Comparison of ENCODE assay signal across 8 cellular contexts in the genomic region with DNA sequence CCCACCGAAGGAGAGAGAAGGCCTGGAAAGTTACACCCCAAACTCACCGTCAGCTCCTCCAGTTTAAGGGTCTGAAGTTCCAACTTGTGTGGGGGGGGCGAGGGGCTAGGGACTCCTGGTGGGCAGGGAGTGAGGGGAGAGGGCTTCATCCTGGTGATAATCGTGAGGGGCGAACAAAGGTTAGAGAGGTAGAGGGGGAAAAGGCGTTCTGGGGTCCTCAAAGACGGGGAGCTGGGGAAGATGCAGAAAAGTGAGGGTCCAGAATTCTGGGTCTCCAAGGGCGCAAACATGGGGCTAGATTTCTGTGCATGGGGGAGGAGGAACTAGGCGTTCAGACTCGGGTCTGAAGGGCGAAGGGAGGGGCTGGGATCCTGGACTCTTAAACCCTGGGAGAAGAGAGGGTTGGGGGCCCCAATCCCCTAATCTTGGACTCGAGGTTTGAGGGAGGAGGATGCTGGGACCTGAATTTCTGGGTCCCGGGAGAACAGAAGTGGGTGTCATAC. TPM values are rescaled to one million over a fixed set of nuclear protein-coding genes. Genes with fewer than 3 reads are reported as not detected.
A peak's percentile ranks its signal among the peaks of the same experiment; 100 is the strongest.
DNase-seq lines count a peak whose midpoint lies in the region; ATAC-seq and TF ChIP-seq lines count a peak whose summit lies in the region.

No MANE protein-coding gene starts in this region.

- ATAC-seq in GM23338 (no peak), GM21367 (IDR thresholded peaks at IDR 0.05; ENCODE audit: unreplicated experiment) (no peak)

- H3K4me1 ChIP-seq in GM23338 (ENCODE audit: insufficient read depth) (peaks cover 39% of the 10 kb centered on the region), hepatocyte (ENCODE audit: insufficient read depth) (peaks cover 27% of the 10 kb centered on the region)

- no peaks in the 10 kb centered on the region for H3K79me2 ChIP-seq in GM23338 (replicated peaks; ENCODE audit: insufficient read depth)
- H3K79me2 ChIP-seq in hepatocyte = peaks cover 16% of the 10 kb centered on the region

- peaks cover 7% of the 10 kb centered on the region; the same call in 2 of the 3 replicates for H3K36me3 Mint-ChIP-seq in GM23338 (ENCODE audit: low read depth)
- H3K36me3 Mint-ChIP-seq in activated CD4-positive, alpha-beta memory T cell treated with anti-CD3 and anti-CD28 coated beads, Interleukin-2, amount 10 ng/mL, durations not matched to agents 7 days and 5 days (ENCODE audit: low read depth) = peaks cover 2% of the 10 kb centered on the region

- H3K36me3 ChIP-seq in GM23338 (ENCODE audit: insufficient read depth) (no peaks in the 10 kb centered on the region), hepatocyte (replicated peaks; ENCODE audit: insufficient read depth, low read depth) (no peaks in the 10 kb centered on the region)

- H3K4me2 ChIP-seq in GM23338 (peak overlapping the region; percentile 90), hepatocyte (peak overlapping the region; percentile 85)

- H3K9me2 ChIP-seq in GM23338 (ENCODE audit: insufficient read depth) = no peaks in the 10 kb centered on the region
- H3K9me2 ChIP-seq in hepatocyte (replicated peaks; ENCODE audit: insufficient read depth) = no peaks in the 10 kb centered on the region

- H4K20me1 ChIP-seq in GM23338 (replicated peaks; ENCODE audit: insufficient read depth) = no peaks in the 10 kb centered on the region
- H4K20me1 ChIP-seq in hepatocyte (ENCODE audit: insufficient read depth, poor library complexity, severe bottlenecking) = no peaks in the 10 kb centered on the region

- no peaks in the 10 kb centered on the region for H3K9me3 ChIP-seq in hepatocyte (ENCODE audit: low read depth)

- H3K27ac Mint-ChIP-seq in GM23338 = peak overlapping the region; percentile 40; the same call in 1 of the 2 replicates
- peak overlapping the region; percentile 44 for H3K27ac Mint-ChIP-seq in activated CD4-positive, alpha-beta memory T cell treated with anti-CD3 and anti-CD28 coated beads, Interleukin-2, amount 10 ng/mL, durations not matched to agents 7 days and 5 days

- H3K27me3 Mint-ChIP-seq in GM23338 (ENCODE audit: insufficient read depth, low read depth, poor library complexity) = peaks cover 25% of the 10 kb centered on the region
- no peaks in the 10 kb centered on the region for H3K27me3 Mint-ChIP-seq in activated CD4-positive, alpha-beta memory T cell treated with anti-CD3 and anti-CD28 coated beads, Interleukin-2, amount 10 ng/mL, durations not matched to agents 7 days and 5 days

- H2AFZ ChIP-seq in GM23338 (0 out of 2 replicates have a peak overlapping the region, but pooled peaks have one; percentile 45), hepatocyte (peak overlapping the region; percentile 27)

- CTCF ChIA-PET in activated CD4-positive, alpha-beta memory T cell treated with anti-CD3 and anti-CD28 coated beads, Interleukin-2, amount 10 ng/mL, durations not matched to agents 7 days and 5 days (lab: Charles Lee) = interaction anchor here (0.8 to 2.6 kb wide), 3 partner anchors 13 to 69 kb away, joined by 3 to 13 read pairs (median 3); a partner anchor contains a TSS
- CTCF ChIA-PET in HEK293T (lab: Yijun Ruan, JAX) = no interaction called here

- peaks cover 10% of the 10 kb centered on the region; the same call in 1 of the 2 replicates for H3F3A ChIP-seq in GM23338 (replicated peaks; ENCODE audit: low read depth)

- H3K27me3 ChIP-seq in GM23338 (ENCODE audit: insufficient read depth) = no peaks in the 10 kb centered on the region
- H3K27me3 ChIP-seq in hepatocyte = no peaks in the 10 kb centered on the region

- H3K4me1 Mint-ChIP-seq in GM23338 = peaks cover 36% of the 10 kb centered on the region
- peaks cover 18% of the 10 kb centered on the region for H3K4me1 Mint-ChIP-seq in activated CD4-positive, alpha-beta memory T cell treated with anti-CD3 and anti-CD28 coated beads, Interleukin-2, amount 10 ng/mL, durations not matched to agents 7 days and 5 days

- DNase-seq in GM23338 (ENCODE audit: low spot score) (no peak), hepatocyte (ENCODE audit: low spot score) (no peak), AG08396 (ENCODE audit: low spot score) (no peak), HEK293T (ENCODE audit: extremely low spot score) (no peak), ureter (ENCODE audit: low spot score) (no peak)
- no peak for DNase-seq in activated CD4-positive, alpha-beta memory T cell treated with anti-CD3 and anti-CD28 coated beads, Interleukin-2, amount 10 ng/mL, durations not matched to agents 7 days and 5 days

- TF ChIP-seq CTCF in GM23338 (conservative IDR thresholded peaks at IDR 0.05; ENCODE audit: low read depth in 2 of 2) (no peak), hepatocyte (IDR thresholded peaks at IDR 0.05; ENCODE audit: poor library complexity) (no peak)

- POLR2A ChIA-PET in activated CD4-positive, alpha-beta memory T cell treated with anti-CD3 and anti-CD28 coated beads, Interleukin-2, amount 10 ng/mL, durations not matched to agents 7 days and 5 days (lab: Charles Lee) = interaction anchor here (0.8 to 1.9 kb wide), 5 partner anchors 10 to 22 kb away, joined by 3 to 10 read pairs (median 3); no protein-coding TSS in a partner anchor
- POLR2A ChIA-PET in HEK293T (lab: Yijun Ruan, JAX) = interaction anchor here (1.1 to 1.6 kb wide), 3 partner anchors 24 to 96 kb away, joined by 3 to 7 read pairs (median 3); a partner anchor contains a TSS

- H3K27ac ChIP-seq in GM23338 (ENCODE audit: low read depth) = peak overlapping the region; percentile 78; the same call in 1 of the 2 replicates
- H3K27ac ChIP-seq in hepatocyte = peak overlapping the region; percentile 89
- H3K27ac ChIP-seq in skin epidermis = peak overlapping the region in 20 of 21 experiments; percentile 60 to 90 (median 81)

- peaks cover 12% of the 10 kb centered on the region; the same call in 2 of the 3 replicates for H3K9me3 Mint-ChIP-seq in GM23338
- peaks cover 5% of the 10 kb centered on the region for H3K9me3 Mint-ChIP-seq in activated CD4-positive, alpha-beta memory T cell treated with anti-CD3 and anti-CD28 coated beads, Interleukin-2, amount 10 ng/mL, durations not matched to agents 7 days and 5 days

- WGBS in hepatocyte (ENCODE audit: low lambda C conversion rate, missing lambda C conversion rate) = 63% methylated on average over 11 of the region's 13 CpGs

- H3K4me3 Mint-ChIP-seq in GM23338 = peak overlapping the region; percentile 87
- H3K4me3 Mint-ChIP-seq in activated CD4-positive, alpha-beta memory T cell treated with anti-CD3 and anti-CD28 coated beads, Interleukin-2, amount 10 ng/mL, durations not matched to agents 7 days and 5 days = peak overlapping the region; percentile 76

- H3K4me3 ChIP-seq in GM23338 (peak overlapping the region; percentile 85), hepatocyte (peak overlapping the region; percentile 17), skin epidermis (peak overlapping the region; percentile 33 to 64 (median 54))

TF ChIP-seq in GM23338, 12 proteins besides CTCF, POLR2A, EP300 and RAD21 (continues in another document):
- no peak for TF ChIP-seq ZNF331 (CRISPR knock-in tag; IDR thresholded peaks at IDR 0.05; ENCODE audit: low read depth)
- no peak for TF ChIP-seq POLR2AphosphoS5 (IDR thresholded peaks at IDR 0.05; ENCODE audit: low read depth)

TF ChIP-seq in HEK293T, 16 proteins besides CTCF, POLR2A, EP300 and RAD21 (continues in another document):
- TF ChIP-seq NFRKB (IDR thresholded peaks at IDR 0.05) = no peak
- no peak for TF ChIP-seq HDGF (IDR thresholded peaks at IDR 0.05; ENCODE audit: borderline replicate concordance)
- TF ChIP-seq FOXK2 (IDR thresholded peaks at IDR 0.05) = no peak
- TF ChIP-seq TARDBP (IDR thresholded peaks at IDR 0.05) = no peak
- no peak for TF ChIP-seq FOXM1 (IDR thresholded peaks at IDR 0.05; ENCODE audit: borderline replicate concordance)
- TF ChIP-seq CTBP1 (IDR thresholded peaks at IDR 0.05; ENCODE audit: borderline replicate concordance) = no peak
- TF ChIP-seq LEF1 (IDR thresholded peaks at IDR 0.05; ENCODE audit: borderline replicate concordance) = no peak
- no peak for TF ChIP-seq SP1 (IDR thresholded peaks at IDR 0.05)
- no peak for TF ChIP-seq ZNF384 (IDR thresholded peaks at IDR 0.05)

RNA-seq across cellular contexts. Expression of a gene that starts 4.7 kb away (rescaled TPM):
- 0.39 and 1.9 TPM in 2 replicates for total RNA-seq in GM23338 (2014; rRNA removed; shearing (Covaris generic))
- polyA plus RNA-seq in GM23338 (2016; fragmentation: Nextera tagmentation; extraction: Ambion mirVana) (2.0 and 2.5 TPM in 2 replicates), hepatocyte (5.2 and 7.5 TPM in 2 replicates)
- 1 to 10 TPM in 1 of 2 experiments, under 1 TPM in 1; 0.88 to 1.2 TPM for total RNA-seq in activated CD4-positive, alpha-beta memory T cell treated with anti-CD3 and anti-CD28 coated beads, Interleukin-2, amount 10 ng/mL, durations not matched to agents 7 days and 5 days
- total RNA-seq in hepatocyte (2.2 and 2.3 TPM in 2 replicates), ureter (2.2 TPM)

RNA-seq across cellular contexts. Expression of a gene that starts 19.0 kb away (rescaled TPM):
- total RNA-seq in GM23338 (2014; rRNA removed; shearing (Covaris generic)) = 2.2 and 5.6 TPM in 2 replicates
- 4.8 and 5.0 TPM in 2 replicates for polyA plus RNA-seq in GM23338 (2016; fragmentation: Nextera tagmentation; extraction: Ambion mirVana)
- total RNA-seq in activated CD4-positive, alpha-beta memory T cell treated with anti-CD3 and anti-CD28 coated beads, Interleukin-2, amount 10 ng/mL, durations not matched to agents 7 days and 5 days = not detected
- total RNA-seq in hepatocyte = 12.4 and 13.4 TPM in 2 replicates
- 14.4 and 16.9 TPM in 2 replicates for polyA plus RNA-seq in hepatocyte
- total RNA-seq in ureter = 35.4 TPM

RNA-seq across cellular contexts. Expression of a gene that starts 25.6 kb away (rescaled TPM):
- total RNA-seq in GM23338 (2014; rRNA removed; shearing (Covaris generic)) = 14.8 and 18.0 TPM in 2 replicates
- polyA plus RNA-seq in GM23338 (2016; fragmentation: Nextera tagmentation; extraction: Ambion mirVana) (9.2 and 11.2 TPM in 2 replicates), hepatocyte (1.9 and 3.6 TPM in 2 replicates)
- total RNA-seq in activated CD4-positive, alpha-beta memory T cell treated with anti-CD3 and anti-CD28 coated beads, Interleukin-2, amount 10 ng/mL, durations not matched to agents 7 days and 5 days = under 1 TPM; 0.05 to 0.15 TPM
- total RNA-seq in hepatocyte (1.1 and 4.2 TPM in 2 replicates), ureter (21.2 TPM)

RNA-seq across cellular contexts. Expression of a gene that starts 31.9 kb away (rescaled TPM):
- total RNA-seq in GM23338 (2014; rRNA removed; shearing (Covaris generic)) = 1.7 and 3.5 TPM in 2 replicates
- polyA plus RNA-seq in GM23338 (2016; fragmentation: Nextera tagmentation; extraction: Ambion mirVana) (1.2 and 1.3 TPM in 2 replicates), hepatocyte (0.52 and 1.3 TPM in 2 replicates)
- not detected for total RNA-seq in activated CD4-positive, alpha-beta memory T cell treated with anti-CD3 and anti-CD28 coated beads, Interleukin-2, amount 10 ng/mL, durations not matched to agents 7 days and 5 days
- total RNA-seq in hepatocyte (0.40 and 0.57 TPM in 2 replicates), ureter (0.91 TPM)

RNA-seq across cellular contexts. Expression of a gene that starts 37.6 kb away (rescaled TPM):
- 20.3 and 20.8 TPM in 2 replicates for total RNA-seq in GM23338 (2014; rRNA removed; shearing (Covaris generic))
- polyA plus RNA-seq in GM23338 (2016; fragmentation: Nextera tagmentation; extraction: Ambion mirVana) (4.4 and 4.7 TPM in 2 replicates), hepatocyte (4.3 and 5.2 TPM in 2 replicates)
- under 1 TPM; 0.28 to 0.45 TPM for total RNA-seq in activated CD4-positive, alpha-beta memory T cell treated with anti-CD3 and anti-CD28 coated beads, Interleukin-2, amount 10 ng/mL, durations not matched to agents 7 days and 5 days
- total RNA-seq in hepatocyte (2.4 TPM in 2 replicates), ureter (5.0 TPM)

Comparison
In these comparisons a context has a peak if more than half of its experiments do, and no peak if none do; other contexts are left out.
1. H3K4me3 ChIP-seq: peak in every context shown above with its lines; median percentile 85 in GM23338; 54 in skin epidermis; 17 in hepatocyte.